Comparison of ENCODE assay signal across 11 cellular contexts in genomic region chr20:1364106-1364505, GRCh38. TPM values are rescaled to one million over a fixed set of nuclear protein-coding genes. Genes with fewer than 3 reads are reported as not detected.
DNase-seq lines count a peak whose midpoint lies in the region; ATAC-seq and TF ChIP-seq lines count a peak whose summit lies in the region.
"Had no signal": no experiment of that assay in that cellular context is flagged by ENCODE, and none has a peak within 500 bp of the region (broad histone marks: within the 10 kb centered on the region; RNA-seq: fewer than 3 reads in every experiment).

No MANE protein-coding gene starts in this region.

- no peak overlapping the region for H3K4me3 ChIP-seq in tibial nerve
- H3K4me3 ChIP-seq: prostate gland had no signal

- peak overlapping the region; percentile 87 for H3K27ac ChIP-seq in KOPT-K1 (ENCODE audit: low read depth, low read length, poor library complexity, severe bottlenecking)
- no peak overlapping the region for H3K27ac ChIP-seq in tibial nerve
- H3K27ac ChIP-seq: prostate gland had no signal

- H3K9me3 Mint-ChIP-seq in activated CD8-positive, alpha-beta memory T cell treated with anti-CD3 and anti-CD28 coated beads, Interleukin-2, amount 10 ng/mL, durations not matched to agents 7 days and 5 days (ENCODE audit: low read depth): no peaks in the 10 kb centered on the region
- peaks cover 9% of the 10 kb centered on the region for H3K9me3 Mint-ChIP-seq in activated naive CD4-positive, alpha-beta T cell treated with anti-CD3 and anti-CD28 coated beads, Interleukin-2, amount 10 ng/mL, durations not matched to agents 7 days and 5 days
- no peaks in the 10 kb centered on the region for H3K9me3 Mint-ChIP-seq in natural killer cell treated with Interleukin-12 subunit alpha and Interleukin-12 subunit beta and Interleukin-15 and Interleukin-18, amount 100 ng/mL, for 72 hours

- CTCF ChIA-PET in activated CD8-positive, alpha-beta memory T cell treated with anti-CD3 and anti-CD28 coated beads, Interleukin-2, amount 10 ng/mL, durations not matched to agents 7 days and 5 days (lab: Charles Lee): interaction anchor here (1.8 kb wide), 1 partner anchor 27 kb away, joined by 6 read pairs; no protein-coding TSS in a partner anchor
- CTCF ChIA-PET in activated naive CD4-positive, alpha-beta T cell treated with anti-CD3 and anti-CD28 coated beads, Interleukin-2, amount 10 ng/mL, durations not matched to agents 7 days and 5 days (lab: Charles Lee): no interaction called here

- ATAC-seq in activated CD8-positive, alpha-beta memory T cell treated with anti-CD3 and anti-CD28 coated beads, Interleukin-2, amount 10 ng/mL, durations not matched to agents 7 days and 5 days: peak; percentile 76
- no peak for ATAC-seq in natural killer cell treated with Interleukin-12 subunit alpha and Interleukin-12 subunit beta and Interleukin-15 and Interleukin-18, amount 100 ng/mL, for 72 hours

- no peak for TF ChIP-seq POLR2A in tibial nerve (IDR thresholded peaks at IDR 0.05)

- TF ChIP-seq EP300 in tibial nerve (IDR thresholded peaks at IDR 0.05): no peak

- H3K36me3 ChIP-seq in KOPT-K1 (ENCODE audit: insufficient read depth, low read length): peaks cover 65% of the 10 kb centered on the region
- peaks cover 0 to 45% (median 2%) of the 10 kb centered on the region in 3 donors for H3K36me3 ChIP-seq in tibial nerve
- H3K36me3 ChIP-seq: prostate gland had no signal

- WGBS in tibial nerve, 2 donors: 68 to 77% methylated on average over 2 of the region's 2 CpGs

- H3K36me3 Mint-ChIP-seq in activated CD8-positive, alpha-beta memory T cell treated with anti-CD3 and anti-CD28 coated beads, Interleukin-2, amount 10 ng/mL, durations not matched to agents 7 days and 5 days: peaks cover 73% of the 10 kb centered on the region
- H3K36me3 Mint-ChIP-seq in activated naive CD4-positive, alpha-beta T cell treated with anti-CD3 and anti-CD28 coated beads, Interleukin-2, amount 10 ng/mL, durations not matched to agents 7 days and 5 days: peaks cover 88% of the 10 kb centered on the region
- H3K36me3 Mint-ChIP-seq in natural killer cell treated with Interleukin-12 subunit alpha and Interleukin-12 subunit beta and Interleukin-15 and Interleukin-18, amount 100 ng/mL, for 72 hours: peaks cover 15% of the 10 kb centered on the region

- peak; percentile 77 for DNase-seq in activated CD8-positive, alpha-beta memory T cell treated with anti-CD3 and anti-CD28 coated beads, Interleukin-2, amount 10 ng/mL, durations not matched to agents 7 days and 5 days
- DNase-seq in activated CD8-positive, alpha-beta memory T cell treated with anti-CD3 and anti-CD28 coated beads, Interleukin-2, amount 50 U/mL, for 48 hours: no peak
- peak; percentile 54 for DNase-seq in activated naive CD4-positive, alpha-beta T cell treated with anti-CD3 and anti-CD28 coated beads, Interleukin-2, amount 10 ng/mL, durations not matched to agents 7 days and 5 days
- DNase-seq in natural killer cell treated with Interleukin-12 subunit alpha and Interleukin-12 subunit beta and Interleukin-15 and Interleukin-18, amount 100 ng/mL, for 72 hours (ENCODE audit: low spot score): no peak
- DNase-seq in AG08395 (ENCODE audit: low spot score): no peak
- DNase-seq in NCI-H774 (lab: John Stamatoyannopoulos, UW): no peak
- no peak for DNase-seq in tibial nerve (ENCODE audit: low spot score in 2 of 2)
- DNase-seq: NCI-H1048, SK-N-SH had no signal

- H3K27ac Mint-ChIP-seq in activated CD8-positive, alpha-beta memory T cell treated with anti-CD3 and anti-CD28 coated beads, Interleukin-2, amount 10 ng/mL, durations not matched to agents 7 days and 5 days: peak overlapping the region; percentile 86
- H3K27ac Mint-ChIP-seq in activated naive CD4-positive, alpha-beta T cell treated with anti-CD3 and anti-CD28 coated beads, Interleukin-2, amount 10 ng/mL, durations not matched to agents 7 days and 5 days: peak overlapping the region; percentile 84
- H3K27ac Mint-ChIP-seq in natural killer cell treated with Interleukin-12 subunit alpha and Interleukin-12 subunit beta and Interleukin-15 and Interleukin-18, amount 100 ng/mL, for 72 hours: peak overlapping the region; percentile 32 to 84

- H3K4me3 Mint-ChIP-seq in activated CD8-positive, alpha-beta memory T cell treated with anti-CD3 and anti-CD28 coated beads, Interleukin-2, amount 10 ng/mL, durations not matched to agents 7 days and 5 days: peak overlapping the region; percentile 29
- peak overlapping the region; percentile 45 for H3K4me3 Mint-ChIP-seq in activated naive CD4-positive, alpha-beta T cell treated with anti-CD3 and anti-CD28 coated beads, Interleukin-2, amount 10 ng/mL, durations not matched to agents 7 days and 5 days
- H3K4me3 Mint-ChIP-seq in natural killer cell treated with Interleukin-12 subunit alpha and Interleukin-12 subunit beta and Interleukin-15 and Interleukin-18, amount 100 ng/mL, for 72 hours: peak overlapping the region; percentile 76

- H3K27me3 Mint-ChIP-seq in activated CD8-positive, alpha-beta memory T cell treated with anti-CD3 and anti-CD28 coated beads, Interleukin-2, amount 10 ng/mL, durations not matched to agents 7 days and 5 days: no peaks in the 10 kb centered on the region
- no peaks in the 10 kb centered on the region for H3K27me3 Mint-ChIP-seq in activated naive CD4-positive, alpha-beta T cell treated with anti-CD3 and anti-CD28 coated beads, Interleukin-2, amount 10 ng/mL, durations not matched to agents 7 days and 5 days
- no peaks in the 10 kb centered on the region for H3K27me3 Mint-ChIP-seq in natural killer cell treated with Interleukin-12 subunit alpha and Interleukin-12 subunit beta and Interleukin-15 and Interleukin-18, amount 100 ng/mL, for 72 hours

- H3K4me1 ChIP-seq in tibial nerve: peaks cover 0 to 20% (median 0%) of the 10 kb centered on the region in 4 donors

- peaks cover 62% of the 10 kb centered on the region for H3K4me1 Mint-ChIP-seq in activated CD8-positive, alpha-beta memory T cell treated with anti-CD3 and anti-CD28 coated beads, Interleukin-2, amount 10 ng/mL, durations not matched to agents 7 days and 5 days
- H3K4me1 Mint-ChIP-seq in activated naive CD4-positive, alpha-beta T cell treated with anti-CD3 and anti-CD28 coated beads, Interleukin-2, amount 10 ng/mL, durations not matched to agents 7 days and 5 days: peaks cover 68% of the 10 kb centered on the region
- H3K4me1 Mint-ChIP-seq in natural killer cell treated with Interleukin-12 subunit alpha and Interleukin-12 subunit beta and Interleukin-15 and Interleukin-18, amount 100 ng/mL, for 72 hours (ENCODE audit: low read depth in 2 of 2): peaks cover 54% of the 10 kb centered on the region in 2 donors

- H3K9me3 ChIP-seq in KOPT-K1 (ENCODE audit: insufficient read depth, low read length, poor library complexity, severe bottlenecking): no peaks in the 10 kb centered on the region
- no peaks in the 10 kb centered on the region for H3K9me3 ChIP-seq in tibial nerve
- H3K9me3 ChIP-seq: prostate gland, SK-N-SH had no signal

- no peaks in the 10 kb centered on the region for H3K27me3 ChIP-seq in tibial nerve

- TF ChIP-seq CTCF in tibial nerve (IDR thresholded peaks at IDR 0.05): no peak

RNA-seq across cellular contexts. Expression of gene FKBP1A, which starts 28.7 kb away (rescaled TPM):
- 100 to 1,000 TPM; 247 to 273 TPM for total RNA-seq in activated CD8-positive, alpha-beta memory T cell treated with anti-CD3 and anti-CD28 coated beads, Interleukin-2, amount 10 ng/mL, durations not matched to agents 7 days and 5 days
- total RNA-seq in natural killer cell treated with Interleukin-12 subunit alpha and Interleukin-12 subunit beta and Interleukin-15 and Interleukin-18, amount 100 ng/mL, for 72 hours: 100 to 1,000 TPM; 167 to 229 TPM
- total RNA-seq in tibial nerve: 100 to 1,000 TPM in 3 of 4 donors, 10 to 100 TPM in 1; 92.2 to 172 (median 130) TPM

RNA-seq across cellular contexts. Expression of gene SDCBP2, which starts 35.2 kb away (rescaled TPM):
- 1 to 10 TPM; 2.1 to 4.3 TPM for total RNA-seq in activated CD8-positive, alpha-beta memory T cell treated with anti-CD3 and anti-CD28 coated beads, Interleukin-2, amount 10 ng/mL, durations not matched to agents 7 days and 5 days
- total RNA-seq in natural killer cell treated with Interleukin-12 subunit alpha and Interleukin-12 subunit beta and Interleukin-15 and Interleukin-18, amount 100 ng/mL, for 72 hours: 1 to 10 TPM in 1 of 2 donors, under 1 TPM in 1; 0.89 to 1.5 TPM
- 1 to 10 TPM; 1.9 to 4.2 (median 2.9) TPM for total RNA-seq in tibial nerve

Comparison
In these comparisons a context has a peak if more than half of its experiments do, and no peak if none do; other contexts are left out.
1. DNase-seq: peak in activated CD8-positive, alpha-beta memory T cell treated with anti-CD3 and anti-CD28 coated beads, Interleukin-2, amount 10 ng/mL, durations not matched to agents 7 days and 5 days (single experiment) and activated naive CD4-positive, alpha-beta T cell treated with anti-CD3 and anti-CD28 coated beads, Interleukin-2, amount 10 ng/mL, durations not matched to agents 7 days and 5 days (single experiment); none in activated CD8-positive, alpha-beta memory T cell treated with anti-CD3 and anti-CD28 coated beads, Interleukin-2, amount 50 U/mL, for 48 hours (single experiment), natural killer cell treated with Interleukin-12 subunit alpha and Interleukin-12 subunit beta and Interleukin-15 and Interleukin-18, amount 100 ng/mL, for 72 hours (single experiment), AG08395 (single experiment), NCI-H774 (single experiment) and tibial nerve (0 of 2).
2. Peak in every context shown above with its lines, with median percentiles within 50 percentile points of each other: H3K27ac Mint-ChIP-seq and H3K4me3 Mint-ChIP-seq.